ENCODE assay signal across 17 cellular contexts in genomic region chr6:158584236-158584651, GRCh38. TPM values are rescaled to one million over a fixed set of nuclear protein-coding genes. Genes with fewer than 3 reads are reported as not detected.
DNase-seq lines count a peak whose midpoint lies in the region; ATAC-seq and TF ChIP-seq lines count a peak whose summit lies in the region.
"Had no signal": no experiment of that assay in that cellular context is flagged by ENCODE, and none has a peak within 500 bp of the region (broad histone marks: within the 10 kb centered on the region; RNA-seq: fewer than 3 reads in every experiment).

No MANE protein-coding gene starts in this region.

- CTCF ChIA-PET in A673 (lab: Charles Lee): no interaction called here

- peak; percentile 13 for DNase-seq in A673 (ENCODE audit: low spot score)
- DNase-seq in T-helper 17 cell: no peak
- DNase-seq in globus pallidus (ENCODE audit: low spot score): peak; percentile 64
- peak; percentile 28 for DNase-seq in posterior vena cava (ENCODE audit: low spot score)
- DNase-seq in mesenchymal stem cell: no peak
- no peak for DNase-seq in left cardiac atrium
- no peak for DNase-seq in NCI-H187 (lab: John Stamatoyannopoulos, UW)
- DNase-seq: CD4-positive, alpha-beta T cell; IMR-90; NCI-H1436; NCI-H2029; NCI-H526; PC-9; SIG-M5 had no signal

- H3K36me3 ChIP-seq in A673 (ENCODE audit: insufficient read depth, low read length, poor library complexity, severe bottlenecking): peaks cover 30% of the 10 kb centered on the region
- peaks cover 42 to 61% of the 10 kb centered on the region in 2 experiments for H3K36me3 ChIP-seq in mesenchymal stem cell (ENCODE audit: control insufficient read depth in 1 of 2, insufficient read depth in 2 of 2, low read depth in 1 of 2, low read length in 2 of 2)

- H3K27ac ChIP-seq in A673 (ENCODE audit: low read depth, low read length, poor library complexity, severe bottlenecking): no peak overlapping the region
- H3K27ac ChIP-seq in mesenchymal stem cell (ENCODE audit: low read length, poor library complexity, severe bottlenecking): no peak overlapping the region
- H3K27ac ChIP-seq: HL-60, PC-9, RWPE1 had no signal

- H2BK120ac ChIP-seq in mesenchymal stem cell (ENCODE audit: low read depth, low read length): no peak overlapping the region

- 97% methylated on average over 7 of the region's 8 CpGs for WGBS in mesenchymal stem cell

- peaks cover 7% of the 10 kb centered on the region for H3K4me1 Mint-ChIP-seq in T-helper 17 cell

- H4K91ac ChIP-seq in mesenchymal stem cell (ENCODE audit: low read length): no peak overlapping the region

- H3K9me3 ChIP-seq in A673 (ENCODE audit: low read depth, low read length, poor library complexity, severe bottlenecking) (no peaks in the 10 kb centered on the region), T-helper 17 cell (ENCODE audit: control insufficient read depth, low read length, poor library complexity, severe bottlenecking) (no peaks in the 10 kb centered on the region), mesenchymal stem cell (ENCODE audit: control insufficient read depth, low read length) (peaks cover 14% of the 10 kb centered on the region)

- peaks cover 2% of the 10 kb centered on the region for H3K36me3 Mint-ChIP-seq in T-helper 17 cell (ENCODE audit: low read depth)

- H3K27me3 ChIP-seq in A673 (replicated peaks; ENCODE audit: insufficient read depth, low read depth, low read length, poor library complexity): no peaks in the 10 kb centered on the region
- no peaks in the 10 kb centered on the region for H3K27me3 ChIP-seq in mesenchymal stem cell (ENCODE audit: control insufficient read depth in 1 of 2, insufficient read depth in 1 of 2, low read length in 2 of 2)

- no peak overlapping the region for H3K4me3 Mint-ChIP-seq in T-helper 17 cell
- H3K4me3 Mint-ChIP-seq: CD4-positive, alpha-beta T cell had no signal

- no TSS peak for BruUV-seq in A673 (replicated peaks; lab: Mats Ljungman, UMichigan)

- H3K18ac ChIP-seq in mesenchymal stem cell (ENCODE audit: low read depth in 1 of 2, low read length in 2 of 2): no peak overlapping the region

- no peak overlapping the region for H2AFZ ChIP-seq in mesenchymal stem cell (ENCODE audit: low read depth, low read length)
- H2AFZ ChIP-seq: PC-9 had no signal

- intact Hi-C loops in A673 (cut with micrococcal nuclease; ENCODE audit: unreplicated experiment) (no loop called here), posterior vena cava (cut with DNase I) (no loop called here), left cardiac atrium (cut with DNase I) (no loop called here)

- no peak overlapping the region for H3K9ac ChIP-seq in mesenchymal stem cell (ENCODE audit: low read length)

- POLR2A ChIA-PET in A673 (lab: Charles Lee; ENCODE audit: low non-redundant PET): no interaction called here

- H2BK5ac ChIP-seq in mesenchymal stem cell (ENCODE audit: low read depth, low read length, poor library complexity, severe bottlenecking): no peak overlapping the region

- no peak overlapping the region for H3K23ac ChIP-seq in mesenchymal stem cell (ENCODE audit: low read length in 2 of 2)

- no peak overlapping the region for H3K4ac ChIP-seq in mesenchymal stem cell (ENCODE audit: low read depth in 1 of 2, low read length in 2 of 2)

- no peak overlapping the region for H2AK5ac ChIP-seq in mesenchymal stem cell (ENCODE audit: low read length, severe bottlenecking)

- no peak overlapping the region for H2BK15ac ChIP-seq in mesenchymal stem cell (ENCODE audit: low read depth, poor library complexity, severe bottlenecking)

- H2BK12ac ChIP-seq in mesenchymal stem cell (ENCODE audit: low read length in 2 of 2): no peak overlapping the region

- no peaks in the 10 kb centered on the region for H3K27me3 Mint-ChIP-seq in T-helper 17 cell
- H3K27me3 Mint-ChIP-seq: CD4-positive, alpha-beta T cell had no signal

- no peak for ATAC-seq in T-helper 17 cell
- no peak for ATAC-seq in HG03520 (IDR thresholded peaks at IDR 0.05; ENCODE audit: unreplicated experiment)
- no peak for ATAC-seq in left cardiac atrium

- no peak overlapping the region for H3K4me2 ChIP-seq in mesenchymal stem cell (ENCODE audit: low read length, poor library complexity, severe bottlenecking)
- H3K4me2 ChIP-seq: PC-9 had no signal

- no peak overlapping the region for H3K14ac ChIP-seq in mesenchymal stem cell (ENCODE audit: low read length in 2 of 2)

- H3K27ac Mint-ChIP-seq in T-helper 17 cell: peak overlapping the region; percentile 68
- H3K27ac Mint-ChIP-seq: CD4-positive, alpha-beta T cell had no signal

- no peak overlapping the region for H3K4me3 ChIP-seq in A673 (ENCODE audit: low read depth, low read length, poor library complexity, severe bottlenecking)
- H3K4me3 ChIP-seq in mesenchymal stem cell (ENCODE audit: insufficient read depth in 1 of 2, low read depth in 1 of 2, low read length in 2 of 2): no peak overlapping the region
- H3K4me3 ChIP-seq: PC-9 had no signal

- H3K4me1 ChIP-seq in A673 (ENCODE audit: insufficient read depth, low read length, poor library complexity, severe bottlenecking): no peaks in the 10 kb centered on the region
- H3K4me1 ChIP-seq in mesenchymal stem cell (ENCODE audit: control insufficient read depth, insufficient read depth, low read depth, low read length): no peaks in the 10 kb centered on the region

- peaks cover 20% of the 10 kb centered on the region for H3K79me1 ChIP-seq in mesenchymal stem cell (replicated peaks; ENCODE audit: low read length, poor library complexity, severe bottlenecking)

- no peak for TF ChIP-seq CTCF in A673 (conservative IDR thresholded peaks at IDR 0.05; ENCODE audit: low read depth, low read length)

- no peak overlapping the region for H4K8ac ChIP-seq in mesenchymal stem cell (ENCODE audit: low read length)

RNA-seq across cellular contexts. Expression of gene TMEM181, which starts 24.4 kb away (rescaled TPM):
- 29.4 and 31.6 TPM in 2 replicates for total RNA-seq in A673 (2021)
- total RNA-seq in T-helper 17 cell: 10 to 100 TPM; 17.6 to 20.4 TPM
- 10 to 100 TPM; 24.1 to 30.4 TPM for total RNA-seq in posterior vena cava
- 30.8 TPM for polyA plus RNA-seq in mesenchymal stem cell (2013, experiment 1 of 2)
- polyA plus RNA-seq in mesenchymal stem cell (2013, experiment 2 of 2): 31.9 TPM
- total RNA-seq in left cardiac atrium: 10 to 100 TPM; 12.5 to 13.8 TPM

Comparison
In these comparisons a context has a peak if more than half of its experiments do, and no peak if none do; other contexts are left out.
1. DNase-seq: peak in A673 (single experiment), globus pallidus (single experiment) and posterior vena cava (single experiment); none in T-helper 17 cell (0 of 3), mesenchymal stem cell (single experiment), left cardiac atrium (single experiment) and NCI-H187 (0 of 2).